In the genomic region with DNA sequence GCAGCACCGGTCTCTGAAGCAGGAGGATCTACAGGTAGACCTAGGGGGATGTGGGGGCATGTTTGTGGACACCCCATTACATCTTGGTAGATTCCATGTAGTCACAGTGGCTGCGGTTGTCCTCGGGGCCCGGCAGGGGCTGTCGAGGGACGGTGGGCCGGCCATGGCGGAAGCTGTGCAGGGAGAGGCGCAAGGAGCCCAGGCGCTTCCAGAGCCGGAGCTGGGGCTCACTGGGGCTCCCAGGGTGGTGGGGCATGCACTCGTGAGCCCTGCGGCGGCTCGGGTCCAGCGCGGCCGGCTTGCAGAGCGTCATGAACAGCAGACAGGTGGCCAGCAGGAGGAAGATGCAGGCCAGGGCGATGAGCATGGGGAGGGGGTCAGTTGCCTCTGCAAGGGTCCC, we compare ENCODE assay signal across 28 cellular contexts. TPM values are rescaled to one million over a fixed set of nuclear protein-coding genes. Genes with fewer than 3 reads are reported as not detected.
DNase-seq lines count a peak whose midpoint lies in the region; ATAC-seq and TF ChIP-seq lines count a peak whose summit lies in the region.
"Had no signal": no experiment of that assay in that cellular context is flagged by ENCODE, and none has a peak within 500 bp of the region (broad histone marks: within the 10 kb centered on the region; RNA-seq: fewer than 3 reads in every experiment).

No MANE protein-coding gene starts in this region.

- TF ChIP-seq CTCF in brain (conservative IDR thresholded peaks at IDR 0.05) (no peak), neural crest cell (conservative IDR thresholded peaks at IDR 0.05) (no peak)

- peak overlapping the region; percentile 14 for H3K4me3 Mint-ChIP-seq in activated CD4-positive, alpha-beta T cell treated with anti-CD3 and anti-CD28 coated beads, Interleukin-2, amount 10 ng/mL, durations not matched to agents 24 days and 14 days
- H3K4me3 Mint-ChIP-seq in CD4-positive, CD25-positive, alpha-beta regulatory T cell, result peak overlapping the region; percentile 22 to 60 (median 54)
- no peak overlapping the region for H3K4me3 Mint-ChIP-seq in brain
- H3K4me3 Mint-ChIP-seq in neural crest cell, result no peak overlapping the region
- H3K4me3 Mint-ChIP-seq: nephron had no signal

- H3K27me3 Mint-ChIP-seq in activated CD4-positive, alpha-beta T cell treated with anti-CD3 and anti-CD28 coated beads, Interleukin-2, amount 10 ng/mL, durations not matched to agents 24 days and 14 days, result no peaks in the 10 kb centered on the region
- H3K27me3 Mint-ChIP-seq in CD4-positive, CD25-positive, alpha-beta regulatory T cell, result peaks cover 4% of the 10 kb centered on the region
- H3K27me3 Mint-ChIP-seq in brain (peaks cover 3% of the 10 kb centered on the region), neural crest cell (ENCODE audit: low read depth) (no peaks in the 10 kb centered on the region)

- H3K4me1 ChIP-seq in CD4-positive, CD25-positive, alpha-beta regulatory T cell (ENCODE audit: control insufficient read depth, insufficient read depth, low read length, poor library complexity, severe bottlenecking), result peaks cover 51% of the 10 kb centered on the region

- no peak for ATAC-seq in CD4-positive, CD25-positive, alpha-beta regulatory T cell (ENCODE audit: low read depth in 2 of 2)
- ATAC-seq in GM21825 (IDR thresholded peaks at IDR 0.05; ENCODE audit: unreplicated experiment) (no peak), GM19328 (IDR thresholded peaks at IDR 0.05; ENCODE audit: unreplicated experiment) (no peak)
- ATAC-seq: heart left ventricle, left cardiac atrium had no signal

- H3K36me3 ChIP-seq in CD4-positive, CD25-positive, alpha-beta regulatory T cell (ENCODE audit: control insufficient read depth, insufficient read depth, low read length), result no peaks in the 10 kb centered on the region
- H3K36me3 ChIP-seq: heart left ventricle had no signal

- H3K4me1 Mint-ChIP-seq in activated CD4-positive, alpha-beta T cell treated with anti-CD3 and anti-CD28 coated beads, Interleukin-2, amount 10 ng/mL, durations not matched to agents 24 days and 14 days, result peaks cover 45% of the 10 kb centered on the region
- H3K4me1 Mint-ChIP-seq in CD4-positive, CD25-positive, alpha-beta regulatory T cell, result peaks cover 14 to 75% (median 29%) of the 10 kb centered on the region in 4 donors
- peaks cover 45% of the 10 kb centered on the region for H3K4me1 Mint-ChIP-seq in brain
- H3K4me1 Mint-ChIP-seq in neural crest cell, result peaks cover 4% of the 10 kb centered on the region

- peak overlapping the region; percentile 34 for H3K27ac Mint-ChIP-seq in activated CD4-positive, alpha-beta T cell treated with anti-CD3 and anti-CD28 coated beads, Interleukin-2, amount 10 ng/mL, durations not matched to agents 24 days and 14 days
- H3K27ac Mint-ChIP-seq in CD4-positive, CD25-positive, alpha-beta regulatory T cell, result peak overlapping the region; percentile 78 to 87 (median 79)
- H3K27ac Mint-ChIP-seq in brain (peak overlapping the region in 3 of 5 experiments; percentile 29 to 88 (median 48)), neural crest cell (ENCODE audit: unreplicated experiment) (peak overlapping the region; percentile 50)
- H3K27ac Mint-ChIP-seq: nephron; T-helper 2 cell treated with Interferon-gamma antibody and Interleukin-4, amounts not matched to agents 5 μg/mL and 100 μg/mL, for 36 hours had no signal

- DNase-seq in activated CD4-positive, alpha-beta T cell treated with anti-CD3 and anti-CD28 coated beads, Interleukin-2, amount 10 ng/mL, durations not matched to agents 24 days and 14 days, result no peak
- no peak for DNase-seq in activated CD4-positive, alpha-beta T cell treated with anti-CD3 and anti-CD28 coated beads for 1 hour
- DNase-seq in CD4-positive, CD25-positive, alpha-beta regulatory T cell, result no peak
- DNase-seq in neural crest cell (ENCODE audit: low read depth, low spot score), result no peak
- DNase-seq in midbrain (lab: John Stamatoyannopoulos, UW), result no peak
- DNase-seq: 8988T; activated CD8-positive, alpha-beta memory T cell treated with anti-CD3 and anti-CD28 coated beads for 24 hours; amniotic stem cell; EL; heart left ventricle; Karpas-422; left cardiac atrium; mesendoderm; NCI-H526 treated with DMSO at 0.1 percent for 48 hours; SK-N-SH; stimulated activated naive CD4-positive, alpha-beta T cell treated with Interleukin-2 at 50 U/mL for 16 hours; trophoblast cell had no signal

- no peaks in the 10 kb centered on the region for H3K9me3 ChIP-seq in CD4-positive, CD25-positive, alpha-beta regulatory T cell (ENCODE audit: control insufficient read depth in 2 of 2, low read length in 2 of 2)
- H3K9me3 ChIP-seq: heart left ventricle, SK-N-SH had no signal

- H3K9me3 Mint-ChIP-seq in activated CD4-positive, alpha-beta T cell treated with anti-CD3 and anti-CD28 coated beads, Interleukin-2, amount 10 ng/mL, durations not matched to agents 24 days and 14 days, result no peaks in the 10 kb centered on the region
- no peaks in the 10 kb centered on the region for H3K9me3 Mint-ChIP-seq in CD4-positive, CD25-positive, alpha-beta regulatory T cell
- no peaks in the 10 kb centered on the region for H3K9me3 Mint-ChIP-seq in brain
- no peaks in the 10 kb centered on the region for H3K9me3 Mint-ChIP-seq in neural crest cell
- H3K9me3 Mint-ChIP-seq: nephron; T-helper 2 cell treated with Interferon-gamma antibody and Interleukin-4, amounts not matched to agents 5 μg/mL and 100 μg/mL, for 36 hours had no signal

- H3K27me3 ChIP-seq in CD4-positive, CD25-positive, alpha-beta regulatory T cell (ENCODE audit: control insufficient read depth, insufficient read depth, low read length), result no peaks in the 10 kb centered on the region
- H3K27me3 ChIP-seq: heart left ventricle had no signal

- peak overlapping the region; percentile 90 for H3K27ac ChIP-seq in CD4-positive, CD25-positive, alpha-beta regulatory T cell (ENCODE audit: insufficient read depth, low read length, poor library complexity, severe bottlenecking)
- H3K27ac ChIP-seq: epithelial cell of prostate, RWPE1, VCaP had no signal

- no peak overlapping the region for H3K4me3 ChIP-seq in CD4-positive, CD25-positive, alpha-beta regulatory T cell (ENCODE audit: low read depth, low read length)

- H3K36me3 Mint-ChIP-seq in activated CD4-positive, alpha-beta T cell treated with anti-CD3 and anti-CD28 coated beads, Interleukin-2, amount 10 ng/mL, durations not matched to agents 24 days and 14 days (ENCODE audit: low read depth), result no peaks in the 10 kb centered on the region
- H3K36me3 Mint-ChIP-seq in CD4-positive, CD25-positive, alpha-beta regulatory T cell, result no peaks in the 10 kb centered on the region
- H3K36me3 Mint-ChIP-seq in brain, result no peaks in the 10 kb centered on the region
- H3K36me3 Mint-ChIP-seq in neural crest cell (ENCODE audit: low read depth), result no peaks in the 10 kb centered on the region

- intact Hi-C loops in activated CD4-positive, alpha-beta T cell treated with anti-CD3 and anti-CD28 coated beads, Interleukin-2, amount 10 ng/mL, durations not matched to agents 24 days and 14 days (cut with micrococcal nuclease), result no loop called here

RNA-seq across cellular contexts. Expression of a gene that starts 3.7 kb away (rescaled TPM):
- 0.26 and 0.33 TPM in 2 replicates for total RNA-seq in activated CD4-positive, alpha-beta T cell treated with anti-CD3 and anti-CD28 coated beads, Interleukin-2, amount 10 ng/mL, durations not matched to agents 24 days and 14 days
- total RNA-seq in CD4-positive, CD25-positive, alpha-beta regulatory T cell, result 0.52 TPM
- under 1 TPM in 2 of 4 donors, not detected in 2; 0.05 to 0.20 TPM for polyA plus RNA-seq in CD4-positive, CD25-positive, alpha-beta regulatory T cell
- 3.3 TPM for polyA plus RNA-seq in brain (ENCODE audit: insufficient read depth, low read depth, low replicate concordance)
- 0.12 and 0.20 TPM in 2 replicates for total RNA-seq in neural crest cell
- total RNA-seq: bronchial epithelial cell, dermis microvascular lymphatic vessel endothelial cell had no signal
- polyA plus RNA-seq: SK-N-SH had no signal

RNA-seq across cellular contexts. Expression of a gene that starts 57.5 kb away (rescaled TPM):
- 125 and 131 TPM in 2 replicates for total RNA-seq in activated CD4-positive, alpha-beta T cell treated with anti-CD3 and anti-CD28 coated beads, Interleukin-2, amount 10 ng/mL, durations not matched to agents 24 days and 14 days
- 167 TPM for total RNA-seq in CD4-positive, CD25-positive, alpha-beta regulatory T cell
- 100 to 1,000 TPM; 226 to 339 (median 294) TPM for polyA plus RNA-seq in CD4-positive, CD25-positive, alpha-beta regulatory T cell
- polyA plus RNA-seq in brain (ENCODE audit: insufficient read depth, low read depth, low replicate concordance), result 36.9 TPM
- total RNA-seq in neural crest cell, result not detected in 2 replicates
- total RNA-seq: H1 had no signal

Comparison
In these comparisons a context has a peak if more than half of its experiments do, and no peak if none do; other contexts are left out.
1. H3K4me3 Mint-ChIP-seq: peak in activated CD4-positive, alpha-beta T cell treated with anti-CD3 and anti-CD28 coated beads, Interleukin-2, amount 10 ng/mL, durations not matched to agents 24 days and 14 days (single experiment) and CD4-positive, CD25-positive, alpha-beta regulatory T cell (4 of 4); none in brain (0 of 5) and neural crest cell (single experiment).
2. RNA of a gene that starts 57.5 kb away (total RNA-seq): 167 TPM in CD4-positive, CD25-positive, alpha-beta regulatory T cell (single experiment) and 125 to 131 TPM in activated CD4-positive, alpha-beta T cell treated with anti-CD3 and anti-CD28 coated beads, Interleukin-2, amount 10 ng/mL, durations not matched to agents 24 days and 14 days; not detected in neural crest cell; every median in the first group is over 100 times any median in the second.
3. Peak in every context shown above with its lines, with median percentiles within 50 percentile points of each other: H3K27ac Mint-ChIP-seq.